ENCODE assay signal across 1 cellular context in the genomic region with DNA sequence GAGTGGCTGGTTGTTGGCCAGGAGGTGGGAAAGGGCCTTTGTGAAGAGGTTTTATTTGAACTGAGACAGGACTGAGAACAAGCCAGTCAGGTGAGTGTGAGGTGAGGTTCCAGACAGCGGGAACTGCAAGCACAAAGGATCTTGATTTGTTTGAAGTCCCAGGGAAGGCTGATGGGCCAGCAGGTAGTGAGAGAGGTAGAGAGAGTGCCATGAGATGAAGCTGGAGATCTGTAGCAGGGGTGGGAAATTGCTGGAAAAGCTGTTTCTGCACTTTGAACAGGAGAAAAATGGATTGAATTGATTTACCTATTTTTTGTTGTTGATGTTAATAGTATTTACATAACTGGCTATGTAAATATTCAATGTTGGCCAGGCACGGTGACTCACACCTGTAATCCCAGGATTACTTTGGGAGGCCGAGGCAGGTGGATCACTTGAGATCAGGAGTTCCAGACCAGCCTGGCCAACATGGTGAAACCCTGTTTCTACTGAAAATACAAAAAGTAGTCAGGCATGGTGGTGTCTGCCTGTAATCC.
TF ChIP-seq lines count a peak whose summit lies in the region.

No MANE protein-coding gene starts in this region.

TF ChIP-seq in HepG2, 621 proteins besides CTCF, POLR2A, EP300 and RAD21 (continued from another document and continues in another):
- TF ChIP-seq, protein P1, sequence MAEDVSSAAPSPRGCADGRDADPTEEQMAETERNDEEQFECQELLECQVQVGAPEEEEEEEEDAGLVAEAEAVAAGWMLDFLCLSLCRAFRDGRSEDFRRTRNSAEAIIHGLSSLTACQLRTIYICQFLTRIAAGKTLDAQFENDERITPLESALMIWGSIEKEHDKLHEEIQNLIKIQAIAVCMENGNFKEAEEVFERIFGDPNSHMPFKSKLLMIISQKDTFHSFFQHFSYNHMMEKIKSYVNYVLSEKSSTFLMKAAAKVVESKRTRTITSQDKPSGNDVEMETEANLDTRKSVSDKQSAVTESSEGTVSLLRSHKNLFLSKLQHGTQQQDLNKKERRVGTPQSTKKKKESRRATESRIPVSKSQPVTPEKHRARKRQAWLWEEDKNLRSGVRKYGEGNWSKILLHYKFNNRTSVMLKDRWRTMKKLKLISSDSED (CRISPR knock-in tag; IDR thresholded peaks at IDR 0.05), result no peak
- TF ChIP-seq KDM1A (CRISPR knock-in tag; IDR thresholded peaks at IDR 0.05), result 0 out of 2 replicates have a peak, but pooled peaks have one; percentile 37
- TF ChIP-seq FIP1L1 (IDR thresholded peaks at IDR 0.05; ENCODE audit: borderline replicate concordance, insufficient read depth, low read depth, low read length), result no peak
- TF ChIP-seq PAF1 (CRISPR knock-in tag; IDR thresholded peaks at IDR 0.05), result no peak
- TF ChIP-seq, protein P2, sequence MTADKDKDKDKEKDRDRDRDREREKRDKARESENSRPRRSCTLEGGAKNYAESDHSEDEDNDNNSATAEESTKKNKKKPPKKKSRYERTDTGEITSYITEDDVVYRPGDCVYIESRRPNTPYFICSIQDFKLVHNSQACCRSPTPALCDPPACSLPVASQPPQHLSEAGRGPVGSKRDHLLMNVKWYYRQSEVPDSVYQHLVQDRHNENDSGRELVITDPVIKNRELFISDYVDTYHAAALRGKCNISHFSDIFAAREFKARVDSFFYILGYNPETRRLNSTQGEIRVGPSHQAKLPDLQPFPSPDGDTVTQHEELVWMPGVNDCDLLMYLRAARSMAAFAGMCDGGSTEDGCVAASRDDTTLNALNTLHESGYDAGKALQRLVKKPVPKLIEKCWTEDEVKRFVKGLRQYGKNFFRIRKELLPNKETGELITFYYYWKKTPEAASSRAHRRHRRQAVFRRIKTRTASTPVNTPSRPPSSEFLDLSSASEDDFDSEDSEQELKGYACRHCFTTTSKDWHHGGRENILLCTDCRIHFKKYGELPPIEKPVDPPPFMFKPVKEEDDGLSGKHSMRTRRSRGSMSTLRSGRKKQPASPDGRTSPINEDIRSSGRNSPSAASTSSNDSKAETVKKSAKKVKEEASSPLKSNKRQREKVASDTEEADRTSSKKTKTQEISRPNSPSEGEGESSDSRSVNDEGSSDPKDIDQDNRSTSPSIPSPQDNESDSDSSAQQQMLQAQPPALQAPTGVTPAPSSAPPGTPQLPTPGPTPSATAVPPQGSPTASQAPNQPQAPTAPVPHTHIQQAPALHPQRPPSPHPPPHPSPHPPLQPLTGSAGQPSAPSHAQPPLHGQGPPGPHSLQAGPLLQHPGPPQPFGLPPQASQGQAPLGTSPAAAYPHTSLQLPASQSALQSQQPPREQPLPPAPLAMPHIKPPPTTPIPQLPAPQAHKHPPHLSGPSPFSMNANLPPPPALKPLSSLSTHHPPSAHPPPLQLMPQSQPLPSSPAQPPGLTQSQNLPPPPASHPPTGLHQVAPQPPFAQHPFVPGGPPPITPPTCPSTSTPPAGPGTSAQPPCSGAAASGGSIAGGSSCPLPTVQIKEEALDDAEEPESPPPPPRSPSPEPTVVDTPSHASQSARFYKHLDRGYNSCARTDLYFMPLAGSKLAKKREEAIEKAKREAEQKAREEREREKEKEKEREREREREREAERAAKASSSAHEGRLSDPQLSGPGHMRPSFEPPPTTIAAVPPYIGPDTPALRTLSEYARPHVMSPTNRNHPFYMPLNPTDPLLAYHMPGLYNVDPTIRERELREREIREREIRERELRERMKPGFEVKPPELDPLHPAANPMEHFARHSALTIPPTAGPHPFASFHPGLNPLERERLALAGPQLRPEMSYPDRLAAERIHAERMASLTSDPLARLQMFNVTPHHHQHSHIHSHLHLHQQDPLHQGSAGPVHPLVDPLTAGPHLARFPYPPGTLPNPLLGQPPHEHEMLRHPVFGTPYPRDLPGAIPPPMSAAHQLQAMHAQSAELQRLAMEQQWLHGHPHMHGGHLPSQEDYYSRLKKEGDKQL (CRISPR knock-in tag; IDR thresholded peaks at IDR 0.05; ENCODE audit: low read depth), result peak; percentile 56; the same call in 1 of the 2 replicates
- TF ChIP-seq ZNF878 (CRISPR knock-in tag; IDR thresholded peaks at IDR 0.05), result peak; percentile 56; the same call in 1 of the 2 replicates
- TF ChIP-seq ZNF274 (CRISPR knock-in tag; IDR thresholded peaks at IDR 0.05), result no peak
- TF ChIP-seq, protein P3, sequence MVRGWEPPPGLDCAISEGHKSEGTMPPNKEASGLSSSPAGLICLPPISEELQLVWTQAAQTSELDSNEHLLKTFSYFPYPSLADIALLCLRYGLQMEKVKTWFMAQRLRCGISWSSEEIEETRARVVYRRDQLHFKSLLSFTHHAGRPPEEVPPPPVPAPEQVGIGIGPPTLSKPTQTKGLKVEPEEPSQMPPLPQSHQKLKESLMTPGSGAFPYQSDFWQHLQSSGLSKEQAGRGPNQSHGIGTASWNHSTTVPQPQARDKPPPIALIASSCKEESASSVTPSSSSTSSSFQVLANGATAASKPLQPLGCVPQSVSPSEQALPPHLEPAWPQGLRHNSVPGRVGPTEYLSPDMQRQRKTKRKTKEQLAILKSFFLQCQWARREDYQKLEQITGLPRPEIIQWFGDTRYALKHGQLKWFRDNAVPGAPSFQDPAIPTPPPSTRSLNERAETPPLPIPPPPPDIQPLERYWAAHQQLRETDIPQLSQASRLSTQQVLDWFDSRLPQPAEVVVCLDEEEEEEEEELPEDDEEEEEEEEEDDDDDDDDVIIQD (CRISPR knock-in tag; IDR thresholded peaks at IDR 0.05; ENCODE audit: low read depth), result no peak
- TF ChIP-seq HOXA5 (CRISPR knock-in tag; IDR thresholded peaks at IDR 0.05), result no peak
- TF ChIP-seq TEAD3 (CRISPR knock-in tag; optimal IDR thresholded peaks at IDR 0.05; ENCODE audit: borderline replicate concordance), result peak; percentile 46
- TF ChIP-seq ZNF225 (CRISPR knock-in tag; IDR thresholded peaks at IDR 0.05), result no peak
- no peak for TF ChIP-seq ZNF17 (CRISPR knock-in tag; IDR thresholded peaks at IDR 0.05)
- TF ChIP-seq, protein P4, sequence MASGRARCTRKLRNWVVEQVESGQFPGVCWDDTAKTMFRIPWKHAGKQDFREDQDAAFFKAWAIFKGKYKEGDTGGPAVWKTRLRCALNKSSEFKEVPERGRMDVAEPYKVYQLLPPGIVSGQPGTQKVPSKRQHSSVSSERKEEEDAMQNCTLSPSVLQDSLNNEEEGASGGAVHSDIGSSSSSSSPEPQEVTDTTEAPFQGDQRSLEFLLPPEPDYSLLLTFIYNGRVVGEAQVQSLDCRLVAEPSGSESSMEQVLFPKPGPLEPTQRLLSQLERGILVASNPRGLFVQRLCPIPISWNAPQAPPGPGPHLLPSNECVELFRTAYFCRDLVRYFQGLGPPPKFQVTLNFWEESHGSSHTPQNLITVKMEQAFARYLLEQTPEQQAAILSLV (CRISPR knock-in tag; IDR thresholded peaks at IDR 0.05; ENCODE audit: borderline replicate concordance), result no peak; the same call in 1 of the 2 replicates
- no peak for TF ChIP-seq MED8 (CRISPR knock-in tag; IDR thresholded peaks at IDR 0.05; ENCODE audit: insufficient replicate concordance)
- TF ChIP-seq DNMT3B (CRISPR knock-in tag; conservative IDR thresholded peaks at IDR 0.05), result no peak
- no peak for TF ChIP-seq KLF11 (CRISPR knock-in tag; IDR thresholded peaks at IDR 0.05)
- no peak for TF ChIP-seq ZNF44 (CRISPR knock-in tag; IDR thresholded peaks at IDR 0.05)
- TF ChIP-seq ZNF138 (CRISPR knock-in tag; IDR thresholded peaks at IDR 0.05; ENCODE audit: low read depth), result no peak
- no peak for TF ChIP-seq HIVEP1 (CRISPR knock-in tag; IDR thresholded peaks at IDR 0.05)
- TF ChIP-seq ZNF124 (CRISPR knock-in tag; IDR thresholded peaks at IDR 0.05), result no peak
- TF ChIP-seq WIZ (CRISPR knock-in tag; IDR thresholded peaks at IDR 0.05), result no peak; the same call in 1 of the 2 replicates
- TF ChIP-seq, protein P5, sequence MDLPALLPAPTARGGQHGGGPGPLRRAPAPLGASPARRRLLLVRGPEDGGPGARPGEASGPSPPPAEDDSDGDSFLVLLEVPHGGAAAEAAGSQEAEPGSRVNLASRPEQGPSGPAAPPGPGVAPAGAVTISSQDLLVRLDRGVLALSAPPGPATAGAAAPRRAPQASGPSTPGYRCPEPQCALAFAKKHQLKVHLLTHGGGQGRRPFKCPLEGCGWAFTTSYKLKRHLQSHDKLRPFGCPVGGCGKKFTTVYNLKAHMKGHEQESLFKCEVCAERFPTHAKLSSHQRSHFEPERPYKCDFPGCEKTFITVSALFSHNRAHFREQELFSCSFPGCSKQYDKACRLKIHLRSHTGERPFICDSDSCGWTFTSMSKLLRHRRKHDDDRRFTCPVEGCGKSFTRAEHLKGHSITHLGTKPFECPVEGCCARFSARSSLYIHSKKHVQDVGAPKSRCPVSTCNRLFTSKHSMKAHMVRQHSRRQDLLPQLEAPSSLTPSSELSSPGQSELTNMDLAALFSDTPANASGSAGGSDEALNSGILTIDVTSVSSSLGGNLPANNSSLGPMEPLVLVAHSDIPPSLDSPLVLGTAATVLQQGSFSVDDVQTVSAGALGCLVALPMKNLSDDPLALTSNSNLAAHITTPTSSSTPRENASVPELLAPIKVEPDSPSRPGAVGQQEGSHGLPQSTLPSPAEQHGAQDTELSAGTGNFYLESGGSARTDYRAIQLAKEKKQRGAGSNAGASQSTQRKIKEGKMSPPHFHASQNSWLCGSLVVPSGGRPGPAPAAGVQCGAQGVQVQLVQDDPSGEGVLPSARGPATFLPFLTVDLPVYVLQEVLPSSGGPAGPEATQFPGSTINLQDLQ (CRISPR knock-in tag; IDR thresholded peaks at IDR 0.05), result no peak
- no peak for TF ChIP-seq GPN1 (CRISPR knock-in tag; IDR thresholded peaks at IDR 0.05; ENCODE audit: borderline replicate concordance)
- no peak for TF ChIP-seq ZNF839 (CRISPR knock-in tag; IDR thresholded peaks at IDR 0.05; ENCODE audit: borderline replicate concordance)
- no peak for TF ChIP-seq SRSF9 (IDR thresholded peaks at IDR 0.05; ENCODE audit: borderline replicate concordance, insufficient read depth, low read depth, low read length, poor library complexity, severe bottlenecking)
- peak; percentile 7; the same call in 1 of the 2 replicates for TF ChIP-seq ZNF121 (CRISPR knock-in tag; IDR thresholded peaks at IDR 0.05)
- TF ChIP-seq KAT7 (CRISPR knock-in tag; IDR thresholded peaks at IDR 0.05; ENCODE audit: borderline replicate concordance), result no peak
- TF ChIP-seq, protein P6, sequence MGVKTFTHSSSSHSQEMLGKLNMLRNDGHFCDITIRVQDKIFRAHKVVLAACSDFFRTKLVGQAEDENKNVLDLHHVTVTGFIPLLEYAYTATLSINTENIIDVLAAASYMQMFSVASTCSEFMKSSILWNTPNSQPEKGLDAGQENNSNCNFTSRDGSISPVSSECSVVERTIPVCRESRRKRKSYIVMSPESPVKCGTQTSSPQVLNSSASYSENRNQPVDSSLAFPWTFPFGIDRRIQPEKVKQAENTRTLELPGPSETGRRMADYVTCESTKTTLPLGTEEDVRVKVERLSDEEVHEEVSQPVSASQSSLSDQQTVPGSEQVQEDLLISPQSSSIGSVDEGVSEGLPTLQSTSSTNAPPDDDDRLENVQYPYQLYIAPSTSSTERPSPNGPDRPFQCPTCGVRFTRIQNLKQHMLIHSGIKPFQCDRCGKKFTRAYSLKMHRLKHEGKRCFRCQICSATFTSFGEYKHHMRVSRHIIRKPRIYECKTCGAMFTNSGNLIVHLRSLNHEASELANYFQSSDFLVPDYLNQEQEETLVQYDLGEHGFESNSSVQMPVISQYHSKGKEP (CRISPR knock-in tag; IDR thresholded peaks at IDR 0.05), result no peak
- no peak for TF ChIP-seq ZNF788 (CRISPR knock-in tag; IDR thresholded peaks at IDR 0.05; ENCODE audit: borderline replicate concordance)
- TF ChIP-seq, protein P7, sequence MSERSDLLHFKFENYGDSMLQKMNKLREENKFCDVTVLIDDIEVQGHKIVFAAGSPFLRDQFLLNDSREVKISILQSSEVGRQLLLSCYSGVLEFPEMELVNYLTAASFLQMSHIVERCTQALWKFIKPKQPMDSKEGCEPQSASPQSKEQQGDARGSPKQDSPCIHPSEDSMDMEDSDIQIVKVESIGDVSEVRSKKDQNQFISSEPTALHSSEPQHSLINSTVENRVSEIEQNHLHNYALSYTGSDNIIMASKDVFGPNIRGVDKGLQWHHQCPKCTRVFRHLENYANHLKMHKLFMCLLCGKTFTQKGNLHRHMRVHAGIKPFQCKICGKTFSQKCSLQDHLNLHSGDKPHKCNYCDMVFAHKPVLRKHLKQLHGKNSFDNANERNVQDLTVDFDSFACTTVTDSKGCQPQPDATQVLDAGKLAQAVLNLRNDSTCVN (CRISPR knock-in tag; IDR thresholded peaks at IDR 0.05; ENCODE audit: borderline replicate concordance), result no peak
- no peak for TF ChIP-seq ZMAT3 (CRISPR knock-in tag; conservative IDR thresholded peaks at IDR 0.05)
- TF ChIP-seq, protein P8, sequence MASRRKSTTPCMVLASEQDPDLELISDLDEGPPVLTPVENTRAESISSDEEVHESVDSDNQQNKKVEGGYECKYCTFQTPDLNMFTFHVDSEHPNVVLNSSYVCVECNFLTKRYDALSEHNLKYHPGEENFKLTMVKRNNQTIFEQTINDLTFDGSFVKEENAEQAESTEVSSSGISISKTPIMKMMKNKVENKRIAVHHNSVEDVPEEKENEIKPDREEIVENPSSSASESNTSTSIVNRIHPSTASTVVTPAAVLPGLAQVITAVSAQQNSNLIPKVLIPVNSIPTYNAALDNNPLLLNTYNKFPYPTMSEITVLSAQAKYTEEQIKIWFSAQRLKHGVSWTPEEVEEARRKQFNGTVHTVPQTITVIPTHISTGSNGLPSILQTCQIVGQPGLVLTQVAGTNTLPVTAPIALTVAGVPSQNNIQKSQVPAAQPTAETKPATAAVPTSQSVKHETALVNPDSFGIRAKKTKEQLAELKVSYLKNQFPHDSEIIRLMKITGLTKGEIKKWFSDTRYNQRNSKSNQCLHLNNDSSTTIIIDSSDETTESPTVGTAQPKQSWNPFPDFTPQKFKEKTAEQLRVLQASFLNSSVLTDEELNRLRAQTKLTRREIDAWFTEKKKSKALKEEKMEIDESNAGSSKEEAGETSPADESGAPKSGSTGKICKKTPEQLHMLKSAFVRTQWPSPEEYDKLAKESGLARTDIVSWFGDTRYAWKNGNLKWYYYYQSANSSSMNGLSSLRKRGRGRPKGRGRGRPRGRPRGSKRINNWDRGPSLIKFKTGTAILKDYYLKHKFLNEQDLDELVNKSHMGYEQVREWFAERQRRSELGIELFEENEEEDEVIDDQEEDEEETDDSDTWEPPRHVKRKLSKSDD (CRISPR knock-in tag; IDR thresholded peaks at IDR 0.05; ENCODE audit: low read depth), result no peak
- no peak for TF ChIP-seq CEBPG (CRISPR knock-in tag; IDR thresholded peaks at IDR 0.05)
- TF ChIP-seq ZNF224 (CRISPR knock-in tag; IDR thresholded peaks at IDR 0.05), result 0 out of 2 replicates have a peak, but pooled peaks have one; percentile 37
